ENCODE assay signal across 1 cellular context in the genomic region with DNA sequence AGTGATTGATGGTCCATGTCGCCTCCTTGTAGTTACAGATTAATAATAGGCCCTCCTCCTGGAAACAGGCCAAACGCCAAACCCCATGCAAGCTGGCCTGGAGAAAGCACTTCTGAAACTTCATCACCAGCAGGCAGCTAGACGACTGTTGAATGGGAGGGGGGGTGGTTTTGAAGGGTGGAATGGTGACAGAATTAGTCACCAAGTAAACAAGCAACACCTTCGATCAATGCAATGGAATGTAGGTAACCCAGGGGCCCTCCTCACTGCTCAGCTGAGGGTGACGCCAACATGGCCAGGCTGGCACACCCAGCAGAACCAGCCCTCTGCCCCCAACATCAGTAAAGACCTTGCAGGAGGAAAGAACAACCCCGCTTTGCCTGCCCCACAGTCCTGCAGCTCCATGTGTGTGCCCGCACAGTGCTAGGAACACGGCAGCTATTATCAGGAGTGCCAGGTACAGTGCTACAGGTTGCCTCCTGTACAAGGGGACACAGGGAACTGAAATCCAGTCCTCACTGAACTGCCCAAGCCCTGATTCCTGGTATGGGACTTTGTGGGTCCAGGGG.
TF ChIP-seq lines count a peak whose summit lies in the region.

No MANE protein-coding gene starts in this region.

TF ChIP-seq in HepG2, 621 proteins besides CTCF, POLR2A, EP300 and RAD21 (continued from another document and continues in another):
- TF ChIP-seq, protein P1, sequence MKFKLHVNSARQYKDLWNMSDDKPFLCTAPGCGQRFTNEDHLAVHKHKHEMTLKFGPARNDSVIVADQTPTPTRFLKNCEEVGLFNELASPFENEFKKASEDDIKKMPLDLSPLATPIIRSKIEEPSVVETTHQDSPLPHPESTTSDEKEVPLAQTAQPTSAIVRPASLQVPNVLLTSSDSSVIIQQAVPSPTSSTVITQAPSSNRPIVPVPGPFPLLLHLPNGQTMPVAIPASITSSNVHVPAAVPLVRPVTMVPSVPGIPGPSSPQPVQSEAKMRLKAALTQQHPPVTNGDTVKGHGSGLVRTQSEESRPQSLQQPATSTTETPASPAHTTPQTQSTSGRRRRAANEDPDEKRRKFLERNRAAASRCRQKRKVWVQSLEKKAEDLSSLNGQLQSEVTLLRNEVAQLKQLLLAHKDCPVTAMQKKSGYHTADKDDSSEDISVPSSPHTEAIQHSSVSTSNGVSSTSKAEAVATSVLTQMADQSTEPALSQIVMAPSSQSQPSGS (CRISPR knock-in tag; IDR thresholded peaks at IDR 0.05): peak; percentile 94
- no peak for TF ChIP-seq ETV6 (CRISPR knock-in tag; conservative IDR thresholded peaks at IDR 0.05)
- peak; percentile 80 for TF ChIP-seq SPEN (CRISPR knock-in tag; IDR thresholded peaks at IDR 0.05; ENCODE audit: low read depth)
- TF ChIP-seq PHF5A (CRISPR knock-in tag; IDR thresholded peaks at IDR 0.05; ENCODE audit: low read depth, unreplicated experiment): peak; percentile 63
- no peak for TF ChIP-seq ZNF510 (CRISPR knock-in tag; IDR thresholded peaks at IDR 0.05; ENCODE audit: low read depth)
- peak; percentile 78 for TF ChIP-seq BHLHE40 (IDR thresholded peaks at IDR 0.05; ENCODE audit: low read length)
- TF ChIP-seq POLR2G (IDR thresholded peaks at IDR 0.05; ENCODE audit: low read depth, low read length): no peak
- peak; percentile 81; the same call in 1 of the 2 replicates for TF ChIP-seq KDM1A (CRISPR knock-in tag; IDR thresholded peaks at IDR 0.05)
- TF ChIP-seq, protein P2, sequence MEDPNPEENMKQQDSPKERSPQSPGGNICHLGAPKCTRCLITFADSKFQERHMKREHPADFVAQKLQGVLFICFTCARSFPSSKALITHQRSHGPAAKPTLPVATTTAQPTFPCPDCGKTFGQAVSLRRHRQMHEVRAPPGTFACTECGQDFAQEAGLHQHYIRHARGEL (CRISPR knock-in tag; IDR thresholded peaks at IDR 0.05): no peak
- TF ChIP-seq STAG1 (CRISPR knock-in tag; IDR thresholded peaks at IDR 0.05): peak; percentile 30; the same call in 1 of the 2 replicates
- 0 out of 2 replicates have a peak, but pooled peaks have one; percentile 56 for TF ChIP-seq ZSCAN29 (CRISPR knock-in tag; conservative IDR thresholded peaks at IDR 0.05)
- TF ChIP-seq SP1 (IDR thresholded peaks at IDR 0.05): no peak
- no peak; the same call in none of the 2 replicates for TF ChIP-seq SP1 (CRISPR knock-in tag; IDR thresholded peaks at IDR 0.05)
- no peak for TF ChIP-seq ZNF816 (CRISPR knock-in tag; IDR thresholded peaks at IDR 0.05; ENCODE audit: borderline replicate concordance)
- TF ChIP-seq HDAC1 (CRISPR knock-in tag; IDR thresholded peaks at IDR 0.05): peak; percentile 92
- TF ChIP-seq ZNF619 (CRISPR knock-in tag; IDR thresholded peaks at IDR 0.05): peak; percentile 22; the same call in 1 of the 2 replicates
- peak; percentile 81 for TF ChIP-seq ZNF292 (CRISPR knock-in tag; IDR thresholded peaks at IDR 0.05; ENCODE audit: borderline replicate concordance, low read depth)
- TF ChIP-seq ARNT (IDR thresholded peaks at IDR 0.05): no peak
- peak; percentile 94 for TF ChIP-seq MIXL1 (CRISPR knock-in tag; IDR thresholded peaks at IDR 0.05)
- no peak for TF ChIP-seq ELF4 (CRISPR knock-in tag; IDR thresholded peaks at IDR 0.05; ENCODE audit: borderline replicate concordance)
- TF ChIP-seq ZNF788 (CRISPR knock-in tag; IDR thresholded peaks at IDR 0.05; ENCODE audit: borderline replicate concordance): peak; percentile 28; the same call in 1 of the 2 replicates
- TF ChIP-seq, protein P3, sequence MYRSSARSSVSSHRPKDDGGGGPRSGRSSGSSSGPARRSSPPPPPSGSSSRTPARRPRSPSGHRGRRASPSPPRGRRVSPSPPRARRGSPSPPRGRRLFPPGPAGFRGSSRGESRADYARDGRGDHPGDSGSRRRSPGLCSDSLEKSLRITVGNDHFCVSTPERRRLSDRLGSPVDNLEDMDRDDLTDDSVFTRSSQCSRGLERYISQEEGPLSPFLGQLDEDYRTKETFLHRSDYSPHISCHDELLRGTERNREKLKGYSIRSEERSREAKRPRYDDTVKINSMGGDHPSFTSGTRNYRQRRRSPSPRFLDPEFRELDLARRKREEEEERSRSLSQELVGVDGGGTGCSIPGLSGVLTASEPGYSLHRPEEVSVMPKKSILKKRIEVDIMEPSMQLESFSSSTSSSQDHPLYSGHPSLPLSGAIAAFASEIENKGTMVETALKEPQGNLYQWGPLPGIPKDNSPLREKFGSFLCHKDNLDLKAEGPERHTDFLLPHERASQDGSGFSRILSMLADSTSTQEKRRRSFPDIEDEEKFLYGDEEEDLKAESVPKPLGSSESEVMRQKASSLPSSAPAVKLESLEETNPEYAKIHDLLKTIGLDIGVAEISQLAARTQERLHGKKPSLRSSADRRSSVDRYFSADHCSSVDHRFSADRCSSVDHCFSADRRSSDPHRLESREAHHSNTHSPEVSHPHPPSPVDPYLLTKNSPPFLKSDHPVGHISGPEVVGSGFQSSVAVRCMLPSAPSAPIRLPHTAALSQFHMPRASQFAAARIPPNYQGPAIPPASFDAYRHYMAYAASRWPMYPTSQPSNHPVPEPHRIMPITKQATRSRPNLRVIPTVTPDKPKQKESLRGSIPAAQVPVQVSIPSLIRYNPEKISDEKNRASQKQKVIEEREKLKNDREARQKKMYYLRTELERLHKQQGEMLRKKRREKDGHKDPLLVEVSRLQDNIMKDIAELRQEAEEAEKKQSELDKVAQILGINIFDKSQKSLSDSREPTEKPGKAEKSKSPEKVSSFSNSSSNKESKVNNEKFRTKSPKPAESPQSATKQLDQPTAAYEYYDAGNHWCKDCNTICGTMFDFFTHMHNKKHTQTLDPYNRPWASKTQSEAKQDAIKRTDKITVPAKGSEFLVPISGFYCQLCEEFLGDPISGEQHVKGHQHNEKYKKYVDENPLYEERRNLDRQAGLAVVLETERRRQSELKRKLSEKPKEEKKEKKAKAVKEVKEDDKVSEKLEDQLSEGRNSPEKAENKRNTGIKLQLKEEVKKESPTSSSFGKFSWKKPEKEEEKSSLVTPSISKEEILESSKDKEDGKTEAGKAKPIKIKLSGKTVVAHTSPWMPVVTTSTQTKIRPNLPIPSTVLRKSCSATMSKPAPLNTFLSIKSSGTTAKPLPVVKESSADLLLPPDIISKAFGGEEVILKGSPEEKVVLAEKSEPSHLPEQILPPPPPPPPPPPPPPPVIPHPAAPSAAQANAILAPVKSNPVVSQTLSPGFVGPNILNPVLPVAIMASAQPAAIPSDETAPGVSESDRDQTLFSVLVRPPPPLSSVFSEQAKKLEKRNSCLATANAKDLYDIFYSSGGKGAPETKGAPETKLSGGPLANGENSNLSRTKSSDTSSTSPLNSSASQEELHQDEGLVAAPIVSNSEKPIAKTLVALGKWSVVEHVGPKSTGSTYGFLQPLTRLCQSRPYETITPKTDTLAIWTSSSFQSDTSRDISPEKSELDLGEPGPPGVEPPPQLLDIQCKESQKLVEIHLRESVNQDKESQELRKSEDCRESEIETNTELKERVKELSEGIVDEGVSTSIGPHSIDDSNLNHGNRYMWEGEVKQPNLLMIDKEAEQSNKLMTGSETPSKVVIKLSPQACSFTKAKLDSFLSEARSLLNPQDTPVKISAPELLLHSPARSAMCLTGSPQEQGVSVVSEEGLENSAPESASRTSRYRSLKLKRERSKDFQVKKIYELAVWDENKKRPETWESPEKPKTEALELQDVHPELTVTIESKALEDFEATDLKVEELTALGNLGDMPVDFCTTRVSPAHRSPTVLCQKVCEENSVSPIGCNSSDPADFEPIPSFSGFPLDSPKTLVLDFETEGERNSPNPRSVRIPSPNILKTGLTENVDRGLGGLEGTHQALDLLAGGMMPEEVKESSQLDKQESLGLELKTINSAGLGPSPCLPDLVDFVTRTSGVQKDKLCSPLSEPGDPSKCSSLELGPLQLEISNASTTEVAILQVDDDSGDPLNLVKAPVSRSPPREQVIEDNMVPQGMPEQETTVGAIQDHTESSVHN (CRISPR knock-in tag; IDR thresholded peaks at IDR 0.05): no peak
- TF ChIP-seq, protein P4, sequence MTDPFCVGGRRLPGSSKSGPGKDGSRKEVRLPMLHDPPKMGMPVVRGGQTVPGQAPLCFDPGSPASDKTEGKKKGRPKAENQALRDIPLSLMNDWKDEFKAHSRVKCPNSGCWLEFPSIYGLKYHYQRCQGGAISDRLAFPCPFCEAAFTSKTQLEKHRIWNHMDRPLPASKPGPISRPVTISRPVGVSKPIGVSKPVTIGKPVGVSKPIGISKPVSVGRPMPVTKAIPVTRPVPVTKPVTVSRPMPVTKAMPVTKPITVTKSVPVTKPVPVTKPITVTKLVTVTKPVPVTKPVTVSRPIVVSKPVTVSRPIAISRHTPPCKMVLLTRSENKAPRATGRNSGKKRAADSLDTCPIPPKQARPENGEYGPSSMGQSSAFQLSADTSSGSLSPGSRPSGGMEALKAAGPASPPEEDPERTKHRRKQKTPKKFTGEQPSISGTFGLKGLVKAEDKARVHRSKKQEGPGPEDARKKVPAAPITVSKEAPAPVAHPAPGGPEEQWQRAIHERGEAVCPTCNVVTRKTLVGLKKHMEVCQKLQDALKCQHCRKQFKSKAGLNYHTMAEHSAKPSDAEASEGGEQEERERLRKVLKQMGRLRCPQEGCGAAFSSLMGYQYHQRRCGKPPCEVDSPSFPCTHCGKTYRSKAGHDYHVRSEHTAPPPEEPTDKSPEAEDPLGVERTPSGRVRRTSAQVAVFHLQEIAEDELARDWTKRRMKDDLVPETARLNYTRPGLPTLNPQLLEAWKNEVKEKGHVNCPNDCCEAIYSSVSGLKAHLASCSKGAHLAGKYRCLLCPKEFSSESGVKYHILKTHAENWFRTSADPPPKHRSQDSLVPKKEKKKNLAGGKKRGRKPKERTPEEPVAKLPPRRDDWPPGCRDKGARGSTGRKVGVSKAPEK (CRISPR knock-in tag; IDR thresholded peaks at IDR 0.05; ENCODE audit: borderline replicate concordance): 0 out of 2 replicates have a peak, but pooled peaks have one; percentile 35
- TF ChIP-seq ZNF460 (CRISPR knock-in tag; IDR thresholded peaks at IDR 0.05; ENCODE audit: borderline replicate concordance): no peak
- TF ChIP-seq MEIS2 (CRISPR knock-in tag; IDR thresholded peaks at IDR 0.05): peak; percentile 97
- 0 out of 2 replicates have a peak, but pooled peaks have one; percentile 35 for TF ChIP-seq ZBTB1 (CRISPR knock-in tag; IDR thresholded peaks at IDR 0.05; ENCODE audit: borderline replicate concordance)
- TF ChIP-seq ELF3 (CRISPR knock-in tag; IDR thresholded peaks at IDR 0.05): peak; percentile 89
- TF ChIP-seq, protein P5, sequence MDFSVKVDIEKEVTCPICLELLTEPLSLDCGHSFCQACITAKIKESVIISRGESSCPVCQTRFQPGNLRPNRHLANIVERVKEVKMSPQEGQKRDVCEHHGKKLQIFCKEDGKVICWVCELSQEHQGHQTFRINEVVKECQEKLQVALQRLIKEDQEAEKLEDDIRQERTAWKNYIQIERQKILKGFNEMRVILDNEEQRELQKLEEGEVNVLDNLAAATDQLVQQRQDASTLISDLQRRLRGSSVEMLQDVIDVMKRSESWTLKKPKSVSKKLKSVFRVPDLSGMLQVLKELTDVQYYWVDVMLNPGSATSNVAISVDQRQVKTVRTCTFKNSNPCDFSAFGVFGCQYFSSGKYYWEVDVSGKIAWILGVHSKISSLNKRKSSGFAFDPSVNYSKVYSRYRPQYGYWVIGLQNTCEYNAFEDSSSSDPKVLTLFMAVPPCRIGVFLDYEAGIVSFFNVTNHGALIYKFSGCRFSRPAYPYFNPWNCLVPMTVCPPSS (IDR thresholded peaks at IDR 0.05): no peak
- TF ChIP-seq NONO (IDR thresholded peaks at IDR 0.05): no peak
- peak; percentile 47; the same call in 1 of the 2 replicates for TF ChIP-seq NONO (CRISPR knock-in tag; conservative IDR thresholded peaks at IDR 0.05)
- no peak for TF ChIP-seq ZNF775 (CRISPR knock-in tag; IDR thresholded peaks at IDR 0.05; ENCODE audit: borderline replicate concordance)
- TF ChIP-seq, protein P6, sequence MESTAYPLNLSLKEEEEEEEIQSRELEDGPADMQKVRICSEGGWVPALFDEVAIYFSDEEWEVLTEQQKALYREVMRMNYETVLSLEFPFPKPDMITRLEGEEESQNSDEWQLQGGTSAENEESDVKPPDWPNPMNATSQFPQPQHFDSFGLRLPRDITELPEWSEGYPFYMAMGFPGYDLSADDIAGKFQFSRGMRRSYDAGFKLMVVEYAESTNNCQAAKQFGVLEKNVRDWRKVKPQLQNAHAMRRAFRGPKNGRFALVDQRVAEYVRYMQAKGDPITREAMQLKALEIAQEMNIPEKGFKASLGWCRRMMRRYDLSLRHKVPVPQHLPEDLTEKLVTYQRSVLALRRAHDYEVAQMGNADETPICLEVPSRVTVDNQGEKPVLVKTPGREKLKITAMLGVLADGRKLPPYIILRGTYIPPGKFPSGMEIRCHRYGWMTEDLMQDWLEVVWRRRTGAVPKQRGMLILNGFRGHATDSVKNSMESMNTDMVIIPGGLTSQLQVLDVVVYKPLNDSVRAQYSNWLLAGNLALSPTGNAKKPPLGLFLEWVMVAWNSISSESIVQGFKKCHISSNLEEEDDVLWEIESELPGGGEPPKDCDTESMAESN (CRISPR knock-in tag; conservative IDR thresholded peaks at IDR 0.05): peak; percentile 83
- TF ChIP-seq, protein P7, sequence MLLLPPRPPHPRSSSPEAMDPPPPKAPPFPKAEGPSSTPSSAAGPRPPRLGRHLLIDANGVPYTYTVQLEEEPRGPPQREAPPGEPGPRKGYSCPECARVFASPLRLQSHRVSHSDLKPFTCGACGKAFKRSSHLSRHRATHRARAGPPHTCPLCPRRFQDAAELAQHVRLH (CRISPR knock-in tag; IDR thresholded peaks at IDR 0.05; ENCODE audit: borderline replicate concordance, low read depth): peak; percentile 84; the same call in 1 of the 2 replicates
- TF ChIP-seq, protein P8, sequence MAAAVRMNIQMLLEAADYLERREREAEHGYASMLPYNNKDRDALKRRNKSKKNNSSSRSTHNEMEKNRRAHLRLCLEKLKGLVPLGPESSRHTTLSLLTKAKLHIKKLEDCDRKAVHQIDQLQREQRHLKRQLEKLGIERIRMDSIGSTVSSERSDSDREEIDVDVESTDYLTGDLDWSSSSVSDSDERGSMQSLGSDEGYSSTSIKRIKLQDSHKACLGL (CRISPR knock-in tag; IDR thresholded peaks at IDR 0.05): no peak
- no peak for TF ChIP-seq ZNF143 (CRISPR knock-in tag; IDR thresholded peaks at IDR 0.05)
- no peak for TF ChIP-seq HMGA1 (CRISPR knock-in tag; conservative IDR thresholded peaks at IDR 0.05)
- TF ChIP-seq GATA4 (IDR thresholded peaks at IDR 0.05; ENCODE audit: borderline replicate concordance, low read depth): no peak
- peak; percentile 55 for TF ChIP-seq HNF4A (CRISPR knock-in tag; IDR thresholded peaks at IDR 0.05)
- TF ChIP-seq RBFOX2 (IDR thresholded peaks at IDR 0.05; ENCODE audit: low read depth, low read length): no peak
- TF ChIP-seq ZNF232 (CRISPR knock-in tag; IDR thresholded peaks at IDR 0.05; ENCODE audit: borderline replicate concordance): peak; percentile 69; the same call in 1 of the 2 replicates
- no peak for TF ChIP-seq FLYWCH1 (CRISPR knock-in tag; IDR thresholded peaks at IDR 0.05)
- no peak for TF ChIP-seq TEAD2 (CRISPR knock-in tag; IDR thresholded peaks at IDR 0.05)
- TF ChIP-seq, protein P9, sequence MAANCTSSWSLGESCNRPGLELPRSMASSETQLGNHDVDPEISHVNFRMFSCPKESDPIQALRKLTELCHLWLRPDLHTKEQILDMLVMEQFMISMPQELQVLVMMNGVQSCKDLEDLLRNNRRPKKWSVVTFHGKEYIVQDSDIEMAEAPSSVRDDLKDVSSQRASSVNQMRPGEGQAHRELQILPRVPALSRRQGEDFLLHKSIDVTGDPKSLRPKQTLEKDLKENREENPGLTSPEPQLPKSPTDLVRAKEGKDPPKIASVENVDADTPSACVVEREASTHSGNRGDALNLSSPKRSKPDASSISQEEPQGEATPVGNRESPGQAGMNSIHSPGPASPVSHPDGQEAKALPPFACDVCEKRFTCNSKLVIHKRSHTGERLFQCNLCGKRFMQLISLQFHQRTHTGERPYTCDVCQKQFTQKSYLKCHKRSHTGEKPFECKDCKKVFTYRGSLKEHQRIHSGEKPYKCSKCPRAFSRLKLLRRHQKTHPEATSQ (CRISPR knock-in tag; IDR thresholded peaks at IDR 0.05; ENCODE audit: borderline replicate concordance): no peak
- TF ChIP-seq CEBPG (CRISPR knock-in tag; IDR thresholded peaks at IDR 0.05): peak; percentile 77
- TF ChIP-seq XRCC5 (optimal IDR thresholded peaks at IDR 0.05; ENCODE audit: low read length): peak; percentile 91
